In the genomic region with DNA sequence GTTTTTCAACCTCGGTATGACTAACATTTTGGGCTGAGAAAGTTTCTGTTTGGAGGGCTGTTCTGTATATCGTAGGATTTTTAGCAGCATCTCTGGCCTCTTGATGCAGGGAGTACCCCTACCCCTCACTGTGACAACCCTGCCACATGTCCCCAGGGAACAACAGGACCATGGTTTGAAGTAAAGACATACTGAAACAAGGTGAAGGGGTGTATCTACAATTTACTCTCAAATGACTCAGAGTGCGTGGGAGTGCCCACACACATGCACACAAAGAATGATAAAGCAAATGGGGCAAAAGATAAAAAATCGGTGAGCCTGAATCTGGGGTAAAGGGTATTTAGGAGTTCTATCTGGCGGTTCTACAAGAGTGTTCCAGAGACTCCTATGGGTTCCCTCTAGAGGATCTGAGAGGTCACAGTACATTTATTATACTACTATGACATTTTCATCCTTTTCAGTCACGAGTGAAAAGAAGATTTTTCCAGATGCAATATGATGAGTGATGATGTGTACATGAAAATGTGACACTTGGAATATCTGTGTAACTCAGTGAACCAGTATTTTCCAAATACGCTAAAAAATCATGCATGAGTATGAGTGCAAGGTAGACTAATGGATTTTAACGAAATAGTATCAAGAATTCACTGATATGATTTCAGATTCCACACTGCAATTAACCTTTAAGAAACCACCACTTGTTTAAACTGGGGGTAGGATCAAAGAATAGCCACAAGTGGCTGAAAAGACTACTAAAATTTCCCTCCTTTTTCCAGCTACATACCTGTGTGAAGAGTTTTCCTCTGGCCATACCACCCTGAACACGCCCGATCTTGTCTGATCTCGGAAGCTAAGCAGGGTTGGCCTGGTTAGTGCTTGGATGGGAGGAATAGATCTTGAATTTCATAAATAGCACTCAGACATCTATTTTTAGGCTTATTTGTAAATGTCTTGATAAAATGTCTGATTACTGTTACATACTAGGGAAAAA, we compare ENCODE assay signal across 8 cellular contexts. TPM values are rescaled to one million over a fixed set of nuclear protein-coding genes. Genes with fewer than 3 reads are reported as not detected.
DNase-seq lines count a peak whose midpoint lies in the region; ATAC-seq and TF ChIP-seq lines count a peak whose summit lies in the region.

No MANE protein-coding gene starts in this region.

- no peak overlapping the region for H3K4me3 ChIP-seq in stomach

- no peak overlapping the region for H3K4me3 Mint-ChIP-seq in activated naive CD4-positive, alpha-beta T cell treated with anti-CD3 and anti-CD28 coated beads for 36 hours
- H3K4me3 Mint-ChIP-seq in activated naive CD4-positive, alpha-beta T cell treated with anti-CD3 and anti-CD28 coated beads, Interleukin-2, amount 10 ng/mL, durations not matched to agents 7 days and 5 days: no peak overlapping the region

- peaks cover 13% of the 10 kb centered on the region for H3K4me1 ChIP-seq in foreskin keratinocyte
- H3K4me1 ChIP-seq in stomach: peaks cover 16 to 50% (median 30%) of the 10 kb centered on the region in 4 donors

- intact Hi-C loops in activated naive CD4-positive, alpha-beta T cell treated with anti-CD3 and anti-CD28 coated beads for 36 hours (cut with micrococcal nuclease): loop anchor here (1.0 to 2.0 kb wide), 3 partner anchors 25 to 77 kb away; partner anchors contain the start of gene YPEL1
- intact Hi-C loops in stomach (cut with DNase I; ENCODE audit: low total_unique reads): no loop called here

- H3K27me3 ChIP-seq in foreskin keratinocyte (no peaks in the 10 kb centered on the region), stomach (no peaks in the 10 kb centered on the region)

- no peaks in the 10 kb centered on the region for H3K27me3 Mint-ChIP-seq in activated naive CD4-positive, alpha-beta T cell treated with anti-CD3 and anti-CD28 coated beads for 36 hours (ENCODE audit: low read depth)
- H3K27me3 Mint-ChIP-seq in activated naive CD4-positive, alpha-beta T cell treated with anti-CD3 and anti-CD28 coated beads, Interleukin-2, amount 10 ng/mL, durations not matched to agents 7 days and 5 days: no peaks in the 10 kb centered on the region

- peak; percentile 21 for TF ChIP-seq CTCF in foreskin keratinocyte (conservative IDR thresholded peaks at IDR 0.05)
- TF ChIP-seq CTCF in stomach (IDR thresholded peaks at IDR 0.05): no peak

- H3K9me3 Mint-ChIP-seq in activated naive CD4-positive, alpha-beta T cell treated with anti-CD3 and anti-CD28 coated beads for 36 hours: no peaks in the 10 kb centered on the region
- H3K9me3 Mint-ChIP-seq in activated naive CD4-positive, alpha-beta T cell treated with anti-CD3 and anti-CD28 coated beads, Interleukin-2, amount 10 ng/mL, durations not matched to agents 7 days and 5 days: no peaks in the 10 kb centered on the region

- peaks cover 16% of the 10 kb centered on the region for H3K4me1 Mint-ChIP-seq in activated naive CD4-positive, alpha-beta T cell treated with anti-CD3 and anti-CD28 coated beads for 36 hours (ENCODE audit: low read depth)
- H3K4me1 Mint-ChIP-seq in activated naive CD4-positive, alpha-beta T cell treated with anti-CD3 and anti-CD28 coated beads, Interleukin-2, amount 10 ng/mL, durations not matched to agents 7 days and 5 days: peaks cover 3% of the 10 kb centered on the region

- H3K27ac ChIP-seq in foreskin keratinocyte (peak overlapping the region; percentile 1), stomach (peak overlapping the region; percentile 16 to 62 (median 25))

- TF ChIP-seq EP300 in stomach (IDR thresholded peaks at IDR 0.05): no peak

- CTCF ChIA-PET in activated naive CD4-positive, alpha-beta T cell treated with anti-CD3 and anti-CD28 coated beads for 36 hours (lab: Charles Lee): no interaction called here
- CTCF ChIA-PET in activated naive CD4-positive, alpha-beta T cell treated with anti-CD3 and anti-CD28 coated beads, Interleukin-2, amount 10 ng/mL, durations not matched to agents 7 days and 5 days (lab: Charles Lee): no interaction called here

- H3K36me3 ChIP-seq in stomach: peaks cover 9 to 90% (median 73%) of the 10 kb centered on the region in 4 donors

- no peak overlapping the region for H3K27ac Mint-ChIP-seq in activated naive CD4-positive, alpha-beta T cell treated with anti-CD3 and anti-CD28 coated beads for 36 hours
- no peak overlapping the region for H3K27ac Mint-ChIP-seq in activated naive CD4-positive, alpha-beta T cell treated with anti-CD3 and anti-CD28 coated beads, Interleukin-2, amount 10 ng/mL, durations not matched to agents 7 days and 5 days

- DNase-seq in activated naive CD4-positive, alpha-beta T cell treated with anti-CD3 and anti-CD28 coated beads for 36 hours: peak; percentile 36
- DNase-seq in activated naive CD4-positive, alpha-beta T cell treated with anti-CD3 and anti-CD28 coated beads, Interleukin-2, amount 10 ng/mL, durations not matched to agents 7 days and 5 days: no peak
- DNase-seq in activated CD4-positive, alpha-beta T cell treated with anti-CD3 and anti-CD28 coated beads for 48 hours: peak; percentile 69
- DNase-seq in foreskin keratinocyte: peak in 1 of 2 donors; percentile 49
- DNase-seq in stomach: no peak
- no peak for DNase-seq in SHP77 treated with DMSO at 0.1 percent for 48 hours (lab: John Stamatoyannopoulos, UW)
- DNase-seq in DMS153 treated with DMSO at 0.1 percent for 48 hours (lab: John Stamatoyannopoulos, UW; ENCODE audit: unreplicated experiment): no peak

- ATAC-seq in foreskin keratinocyte (peak; percentile 72), HG02571 (IDR thresholded peaks at IDR 0.05; ENCODE audit: unreplicated experiment) (no peak)

- no peaks in the 10 kb centered on the region for H3K9me3 ChIP-seq in stomach

- WGBS in stomach, 5 donors: 53 to 65% (median 61%) methylated on average over 11 of the region's 11 CpGs

- TF ChIP-seq POLR2A in stomach (IDR thresholded peaks at IDR 0.05): no peak

- peaks cover 12% of the 10 kb centered on the region for H3K36me3 Mint-ChIP-seq in activated naive CD4-positive, alpha-beta T cell treated with anti-CD3 and anti-CD28 coated beads for 36 hours (ENCODE audit: low read depth)
- H3K36me3 Mint-ChIP-seq in activated naive CD4-positive, alpha-beta T cell treated with anti-CD3 and anti-CD28 coated beads, Interleukin-2, amount 10 ng/mL, durations not matched to agents 7 days and 5 days: peaks cover 26% of the 10 kb centered on the region

RNA-seq across cellular contexts. Expression of gene YPEL1, which starts 56.3 kb away (rescaled TPM):
- total RNA-seq in activated naive CD4-positive, alpha-beta T cell treated with anti-CD3 and anti-CD28 coated beads for 36 hours: 1 to 10 TPM in 1 of 2 experiments, under 1 TPM in 1; 0.88 to 1.6 TPM
- total RNA-seq in foreskin keratinocyte (0.14 TPM in 1 of 2 replicates, not detected in the other), stomach (10 to 100 TPM in 1 of 5 donors, 1 to 10 TPM in 3, under 1 TPM in 1; 0.58 to 22.2 (median 5.7) TPM)
- polyA plus RNA-seq in foreskin keratinocyte (0.03 TPM in 1 of 2 replicates, not detected in the other), stomach (1 to 10 TPM; 2.5 to 4.0 (median 2.7) TPM)

Comparison
In these comparisons a context has a peak if more than half of its experiments do, and no peak if none do; other contexts are left out.
1. DNase-seq: peak in activated naive CD4-positive, alpha-beta T cell treated with anti-CD3 and anti-CD28 coated beads for 36 hours (single experiment) and activated CD4-positive, alpha-beta T cell treated with anti-CD3 and anti-CD28 coated beads for 48 hours (single experiment); none in activated naive CD4-positive, alpha-beta T cell treated with anti-CD3 and anti-CD28 coated beads, Interleukin-2, amount 10 ng/mL, durations not matched to agents 7 days and 5 days (single experiment), stomach (single experiment), SHP77 treated with DMSO at 0.1 percent for 48 hours (single experiment) and DMS153 treated with DMSO at 0.1 percent for 48 hours (single experiment).